Comparison of ENCODE assay signal across 1 cellular context in genomic region chrX:68599256-68600152, GRCh38.
TF ChIP-seq lines count a peak whose summit lies in the region.

No MANE protein-coding gene starts in this region.

TF ChIP-seq in SK-N-SH treated with all-trans-retinoic acid at 6 μM for 48 hours, 23 proteins besides CTCF, POLR2A, EP300 and RAD21 (continued from another document):
- TF ChIP-seq CSRNP3 (CRISPR knock-in tag; IDR thresholded peaks at IDR 0.05) (no peak), SNAI2 (CRISPR knock-in tag; IDR thresholded peaks at IDR 0.05) (no peak)
